17 cellular contexts compared by ENCODE assay signal in genomic region chr13:110963554-110963970, GRCh38. TPM values are rescaled to one million over a fixed set of nuclear protein-coding genes. Genes with fewer than 3 reads are reported as not detected.
DNase-seq lines count a peak whose midpoint lies in the region; TF ChIP-seq lines count a peak whose summit lies in the region.
"Had no signal": no experiment of that assay in that cellular context is flagged by ENCODE, and none has a peak within 500 bp of the region (broad histone marks: within the 10 kb centered on the region; RNA-seq: fewer than 3 reads in every experiment).

No MANE protein-coding gene starts in this region.

- no TSS peak for BruUV-seq in A673 (replicated peaks; lab: Mats Ljungman, UMichigan)

- peak overlapping the region; percentile 11 for H3K27ac Mint-ChIP-seq in activated CD4-positive, alpha-beta T cell treated with anti-CD3 and anti-CD28 coated beads, Interleukin-2, amount 10 ng/mL, durations not matched to agents 24 days and 14 days
- peak overlapping the region; percentile 81 for H3K27ac Mint-ChIP-seq in activated CD4-positive, alpha-beta memory T cell treated with anti-CD3 and anti-CD28 coated beads for 36 hours
- H3K27ac Mint-ChIP-seq in endodermal cell, result no peak overlapping the region
- H3K27ac Mint-ChIP-seq: B cell; CD4-positive, alpha-beta T cell had no signal

- H3K9me3 ChIP-seq in endodermal cell (ENCODE audit: control insufficient read depth, low read length) (peaks cover 70% of the 10 kb centered on the region), A673 (ENCODE audit: low read depth, low read length, poor library complexity, severe bottlenecking) (peaks cover 17% of the 10 kb centered on the region)

- H3K27me3 ChIP-seq in endodermal cell (ENCODE audit: control insufficient read depth, insufficient read depth, low read length, poor library complexity, severe bottlenecking) (no peaks in the 10 kb centered on the region), A673 (replicated peaks; ENCODE audit: insufficient read depth, low read depth, low read length, poor library complexity) (peaks cover 4% of the 10 kb centered on the region)

- DNase-seq in activated CD4-positive, alpha-beta T cell treated with anti-CD3 and anti-CD28 coated beads, Interleukin-2, amount 10 ng/mL, durations not matched to agents 24 days and 14 days, result no peak
- DNase-seq in activated CD4-positive, alpha-beta T cell treated with anti-CD3 and anti-CD28 coated beads, Interleukin-2, amount 50 U/mL, for 48 hours, result no peak
- no peak for DNase-seq in activated CD4-positive, alpha-beta memory T cell treated with anti-CD3 and anti-CD28 coated beads for 36 hours
- DNase-seq in endodermal cell (no peak), T1000 (lab: John Stamatoyannopoulos, UW) (no peak), middle frontal gyrus (ENCODE audit: extremely low spot score, low spot score) (no peak), A673 (ENCODE audit: low spot score) (no peak)
- DNase-seq: 8988T; C1 segment of cervical spinal cord; CD4-positive, alpha-beta T cell; COR-L47; DND-41; GDM1; HCEC 1CT; KBM-7 had no signal

- no peaks in the 10 kb centered on the region for H3K27me3 Mint-ChIP-seq in activated CD4-positive, alpha-beta T cell treated with anti-CD3 and anti-CD28 coated beads, Interleukin-2, amount 10 ng/mL, durations not matched to agents 24 days and 14 days
- peaks cover 2% of the 10 kb centered on the region for H3K27me3 Mint-ChIP-seq in activated CD4-positive, alpha-beta memory T cell treated with anti-CD3 and anti-CD28 coated beads for 36 hours
- peaks cover 1% of the 10 kb centered on the region for H3K27me3 Mint-ChIP-seq in endodermal cell (ENCODE audit: insufficient read depth)

- WGBS in endodermal cell (ENCODE audit: insufficient coverage in 1 of 2, insufficient read length in 1 of 2), 2 experiments, result 95 to 100% methylated on average over 2 to 3 of the region's 3 CpGs

- H3K4me3 ChIP-seq in endodermal cell (ENCODE audit: low read length) (peak overlapping the region; percentile 8), A673 (ENCODE audit: low read depth, low read length, poor library complexity, severe bottlenecking) (no peak overlapping the region)

- POLR2A ChIA-PET in activated CD4-positive, alpha-beta memory T cell treated with anti-CD3 and anti-CD28 coated beads for 36 hours (lab: Charles Lee), result no interaction called here
- POLR2A ChIA-PET in A673 (lab: Charles Lee; ENCODE audit: low non-redundant PET), result no interaction called here

- intact Hi-C loops in activated CD4-positive, alpha-beta T cell treated with anti-CD3 and anti-CD28 coated beads, Interleukin-2, amount 10 ng/mL, durations not matched to agents 24 days and 14 days (cut with micrococcal nuclease), result no loop called here
- intact Hi-C loops in activated CD4-positive, alpha-beta memory T cell treated with anti-CD3 and anti-CD28 coated beads for 36 hours (cut with micrococcal nuclease), result no loop called here
- intact Hi-C loops in A673 (cut with micrococcal nuclease; ENCODE audit: unreplicated experiment), result no loop called here

- H3K9ac ChIP-seq in endodermal cell (ENCODE audit: extremely low read depth, low read length, poor library complexity, severe bottlenecking), result no peak overlapping the region

- H3K27ac ChIP-seq in endodermal cell (ENCODE audit: low read depth, low read length) (no peak overlapping the region), A673 (ENCODE audit: low read depth, low read length, poor library complexity, severe bottlenecking) (no peak overlapping the region)
- H3K27ac ChIP-seq: HL-60 had no signal

- H3K36me3 ChIP-seq in endodermal cell (ENCODE audit: control insufficient read depth, insufficient read depth, low read length), result no peaks in the 10 kb centered on the region
- H3K36me3 ChIP-seq in A673 (ENCODE audit: insufficient read depth, low read length, poor library complexity, severe bottlenecking), result no peaks in the 10 kb centered on the region

- CTCF ChIA-PET in activated CD4-positive, alpha-beta memory T cell treated with anti-CD3 and anti-CD28 coated beads for 36 hours (lab: Charles Lee), result no interaction called here
- CTCF ChIA-PET in A673 (lab: Charles Lee), result no interaction called here

- H3K36me3 Mint-ChIP-seq in activated CD4-positive, alpha-beta T cell treated with anti-CD3 and anti-CD28 coated beads, Interleukin-2, amount 10 ng/mL, durations not matched to agents 24 days and 14 days (ENCODE audit: low read depth), result peaks cover 43% of the 10 kb centered on the region
- peaks cover 39% of the 10 kb centered on the region for H3K36me3 Mint-ChIP-seq in activated CD4-positive, alpha-beta memory T cell treated with anti-CD3 and anti-CD28 coated beads for 36 hours
- H3K36me3 Mint-ChIP-seq in endodermal cell (ENCODE audit: low read depth), result peaks cover 1% of the 10 kb centered on the region

- H3K4me1 Mint-ChIP-seq in activated CD4-positive, alpha-beta T cell treated with anti-CD3 and anti-CD28 coated beads, Interleukin-2, amount 10 ng/mL, durations not matched to agents 24 days and 14 days, result peaks cover 27% of the 10 kb centered on the region
- peaks cover 25% of the 10 kb centered on the region for H3K4me1 Mint-ChIP-seq in activated CD4-positive, alpha-beta memory T cell treated with anti-CD3 and anti-CD28 coated beads for 36 hours (ENCODE audit: low read depth)
- peaks cover 6% of the 10 kb centered on the region for H3K4me1 Mint-ChIP-seq in endodermal cell
- H3K4me1 Mint-ChIP-seq: B cell had no signal

- peaks cover 47% of the 10 kb centered on the region for H3K9me3 Mint-ChIP-seq in activated CD4-positive, alpha-beta T cell treated with anti-CD3 and anti-CD28 coated beads, Interleukin-2, amount 10 ng/mL, durations not matched to agents 24 days and 14 days
- peaks cover 62% of the 10 kb centered on the region for H3K9me3 Mint-ChIP-seq in activated CD4-positive, alpha-beta memory T cell treated with anti-CD3 and anti-CD28 coated beads for 36 hours
- peaks cover 64% of the 10 kb centered on the region for H3K9me3 Mint-ChIP-seq in endodermal cell

- no peaks in the 10 kb centered on the region for H3K4me1 ChIP-seq in endodermal cell (ENCODE audit: control insufficient read depth, insufficient read depth, low read length)
- no peaks in the 10 kb centered on the region for H3K4me1 ChIP-seq in A673 (ENCODE audit: insufficient read depth, low read length, poor library complexity, severe bottlenecking)

- TF ChIP-seq CTCF in endodermal cell (conservative IDR thresholded peaks at IDR 0.05), result no peak
- TF ChIP-seq CTCF in A673 (conservative IDR thresholded peaks at IDR 0.05; ENCODE audit: low read depth, low read length), result no peak

- no peak overlapping the region for H3K4me3 Mint-ChIP-seq in activated CD4-positive, alpha-beta T cell treated with anti-CD3 and anti-CD28 coated beads, Interleukin-2, amount 10 ng/mL, durations not matched to agents 24 days and 14 days
- no peak overlapping the region for H3K4me3 Mint-ChIP-seq in activated CD4-positive, alpha-beta memory T cell treated with anti-CD3 and anti-CD28 coated beads for 36 hours
- H3K4me3 Mint-ChIP-seq in endodermal cell, result no peak overlapping the region
- H3K4me3 Mint-ChIP-seq: B cell; CD4-positive, alpha-beta T cell had no signal

RNA-seq across cellular contexts. Expression of gene ANKRD10, which starts 48.7 kb away (rescaled TPM):
- 145 and 147 TPM in 2 replicates for total RNA-seq in activated CD4-positive, alpha-beta T cell treated with anti-CD3 and anti-CD28 coated beads, Interleukin-2, amount 10 ng/mL, durations not matched to agents 24 days and 14 days
- 10 to 100 TPM; 83.9 to 97.8 TPM for total RNA-seq in activated CD4-positive, alpha-beta memory T cell treated with anti-CD3 and anti-CD28 coated beads for 36 hours
- total RNA-seq in endodermal cell (100 to 1,000 TPM; 148 to 182 TPM), A673 (2021) (91.1 and 96.2 TPM in 2 replicates)
- polyA plus RNA-seq in endodermal cell (2013, experiment 1 of 2), result 145 TPM
- 147 TPM for polyA plus RNA-seq in endodermal cell (2013, experiment 2 of 2)
